1 cellular context compared by ENCODE assay signal in genomic region chr10:45470098-45471012, GRCh38.
TF ChIP-seq lines count a peak whose summit lies in the region.

No MANE protein-coding gene starts in this region.

TF ChIP-seq in K562, 482 proteins besides CTCF, POLR2A, EP300 and RAD21 (continued from another document and continues in another):
- TF ChIP-seq USF2 (CRISPR knock-in tag; IDR thresholded peaks at IDR 0.05) (peak; percentile 95), ELF1 (tag; IDR thresholded peaks at IDR 0.05) (peak; percentile 81), GTF2F1 (IDR thresholded peaks at IDR 0.05; ENCODE audit: low read depth, low read length) (peak; percentile 54; the same call in 1 of the 2 replicates), HDAC1 (IDR thresholded peaks at IDR 0.05) (peak; percentile 88 to 99), TAF15 (IDR thresholded peaks at IDR 0.05; ENCODE audit: low read depth, low read length) (no peak), NCOA6 (IDR thresholded peaks at IDR 0.05) (peak; percentile 74), EP400 (IDR thresholded peaks at IDR 0.05) (peak; percentile 90), CBFA2T2 (conservative IDR thresholded peaks at IDR 0.05) (peak; percentile 99), MEF2A (IDR thresholded peaks at IDR 0.05; ENCODE audit: control insufficient read depth, low read depth, low read length) (peak; percentile 66; the same call in 1 of the 2 replicates), TFAM (CRISPR knock-in tag; conservative IDR thresholded peaks at IDR 0.05) (no peak), HNRNPH1 (optimal IDR thresholded peaks at IDR 0.05; ENCODE audit: low read depth, low read length) (no peak), ESRRA (IDR thresholded peaks at IDR 0.05; ENCODE audit: borderline replicate concordance, low read depth) (peak; percentile 94; the same call in 1 of the 2 replicates), ETV6 (IDR thresholded peaks at IDR 0.05; ENCODE audit: borderline replicate concordance in 1 of 2, low read depth in 2 of 2, low read length in 1 of 2) (peak; percentile 14 to 93; a peak in 3 of 4 replicates), ETV6 (CRISPR knock-in tag; IDR thresholded peaks at IDR 0.05; ENCODE audit: borderline replicate concordance) (no peak), CGGBP1 (CRISPR knock-in tag; IDR thresholded peaks at IDR 0.05) (peak; percentile 69; the same call in 1 of the 2 replicates), KDM1A (IDR thresholded peaks at IDR 0.05) (peak; percentile 100), POLR3A (IDR thresholded peaks at IDR 0.05; ENCODE audit: borderline replicate concordance, extremely low read depth, insufficient read depth, insufficient read length) (no peak), SMARCA4 (IDR thresholded peaks at IDR 0.05) (peak; percentile 100), ZBTB11 (CRISPR knock-in tag; IDR thresholded peaks at IDR 0.05) (peak in 1 of 3 experiments; percentile 67; a peak in 2 of 6 replicates), RBBP5 (IDR thresholded peaks at IDR 0.05; ENCODE audit: borderline replicate concordance, insufficient read depth, low read length, poor library complexity, severe bottlenecking) (peak; percentile 93), MAZ (CRISPR knock-in tag; conservative IDR thresholded peaks at IDR 0.05 in 1 of 2, IDR thresholded peaks at IDR 0.05 in 1 of 2) (peak; percentile 77 to 83), XRCC4 (IDR thresholded peaks at IDR 0.05; ENCODE audit: extremely low read depth, insufficient read depth, insufficient read length) (no peak), FOXM1 (IDR thresholded peaks at IDR 0.05; ENCODE audit: low read depth) (peak; percentile 99), FOXM1 (CRISPR knock-in tag; IDR thresholded peaks at IDR 0.05; ENCODE audit: low read depth) (no peak), PHF20 (IDR thresholded peaks at IDR 0.05; ENCODE audit: partially characterized antibody) (peak; percentile 82), ZNF217 (CRISPR knock-in tag; IDR thresholded peaks at IDR 0.05) (no peak), CEBPG (CRISPR knock-in tag; IDR thresholded peaks at IDR 0.05) (peak; percentile 70), CEBPG (tag; conservative IDR thresholded peaks at IDR 0.05 in 1 of 2, IDR thresholded peaks at IDR 0.05 in 1 of 2) (peak; percentile 81 to 87), NR2C2 (CRISPR knock-in tag; IDR thresholded peaks at IDR 0.05) (no peak), NR2C2 (tag; IDR thresholded peaks at IDR 0.05) (peak; percentile 85), ADNP (tag; IDR thresholded peaks at IDR 0.05) (peak; percentile 84), ZNF253 (CRISPR knock-in tag; conservative IDR thresholded peaks at IDR 0.05) (no peak), ZNF280A (IDR thresholded peaks at IDR 0.05; ENCODE audit: low read depth, partially characterized antibody) (no peak), NEUROD1 (IDR thresholded peaks at IDR 0.05; ENCODE audit: borderline replicate concordance, low read depth, low read length, partially characterized antibody) (peak; percentile 94), ZBTB8A (IDR thresholded peaks at IDR 0.05; ENCODE audit: partially characterized antibody) (no peak), POLR2AphosphoS2 (IDR thresholded peaks at IDR 0.05; ENCODE audit: low read length) (peak; percentile 69; the same call in 1 of the 2 replicates), GTF3C2 (IDR thresholded peaks at IDR 0.05; ENCODE audit: borderline replicate concordance, extremely low read depth, insufficient read length) (no peak), MTF1 (CRISPR knock-in tag; IDR thresholded peaks at IDR 0.05; ENCODE audit: borderline replicate concordance) (no peak), PCBP1 (IDR thresholded peaks at IDR 0.05; ENCODE audit: low read depth, low read length, poor library complexity, severe bottlenecking) (no peak), ZNF778 (CRISPR knock-in tag; IDR thresholded peaks at IDR 0.05) (no peak), PTBP1 (IDR thresholded peaks at IDR 0.05; ENCODE audit: low read depth, low read length) (no peak), PCBP2 (IDR thresholded peaks at IDR 0.05; ENCODE audit: low read depth, low read length, poor library complexity, severe bottlenecking) (no peak), PHF8 (IDR thresholded peaks at IDR 0.05; ENCODE audit: borderline replicate concordance, low read length) (peak; percentile 21; the same call in 1 of the 2 replicates), COPS2 (conservative IDR thresholded peaks at IDR 0.05) (no peak), SRSF7 (optimal IDR thresholded peaks at IDR 0.05; ENCODE audit: low read depth, low read length) (no peak), WHSC1 (IDR thresholded peaks at IDR 0.05; ENCODE audit: low read length) (no peak), RUNX1 (IDR thresholded peaks at IDR 0.05; ENCODE audit: low read depth) (peak; percentile 99)
- TF ChIP-seq, protein P1, sequence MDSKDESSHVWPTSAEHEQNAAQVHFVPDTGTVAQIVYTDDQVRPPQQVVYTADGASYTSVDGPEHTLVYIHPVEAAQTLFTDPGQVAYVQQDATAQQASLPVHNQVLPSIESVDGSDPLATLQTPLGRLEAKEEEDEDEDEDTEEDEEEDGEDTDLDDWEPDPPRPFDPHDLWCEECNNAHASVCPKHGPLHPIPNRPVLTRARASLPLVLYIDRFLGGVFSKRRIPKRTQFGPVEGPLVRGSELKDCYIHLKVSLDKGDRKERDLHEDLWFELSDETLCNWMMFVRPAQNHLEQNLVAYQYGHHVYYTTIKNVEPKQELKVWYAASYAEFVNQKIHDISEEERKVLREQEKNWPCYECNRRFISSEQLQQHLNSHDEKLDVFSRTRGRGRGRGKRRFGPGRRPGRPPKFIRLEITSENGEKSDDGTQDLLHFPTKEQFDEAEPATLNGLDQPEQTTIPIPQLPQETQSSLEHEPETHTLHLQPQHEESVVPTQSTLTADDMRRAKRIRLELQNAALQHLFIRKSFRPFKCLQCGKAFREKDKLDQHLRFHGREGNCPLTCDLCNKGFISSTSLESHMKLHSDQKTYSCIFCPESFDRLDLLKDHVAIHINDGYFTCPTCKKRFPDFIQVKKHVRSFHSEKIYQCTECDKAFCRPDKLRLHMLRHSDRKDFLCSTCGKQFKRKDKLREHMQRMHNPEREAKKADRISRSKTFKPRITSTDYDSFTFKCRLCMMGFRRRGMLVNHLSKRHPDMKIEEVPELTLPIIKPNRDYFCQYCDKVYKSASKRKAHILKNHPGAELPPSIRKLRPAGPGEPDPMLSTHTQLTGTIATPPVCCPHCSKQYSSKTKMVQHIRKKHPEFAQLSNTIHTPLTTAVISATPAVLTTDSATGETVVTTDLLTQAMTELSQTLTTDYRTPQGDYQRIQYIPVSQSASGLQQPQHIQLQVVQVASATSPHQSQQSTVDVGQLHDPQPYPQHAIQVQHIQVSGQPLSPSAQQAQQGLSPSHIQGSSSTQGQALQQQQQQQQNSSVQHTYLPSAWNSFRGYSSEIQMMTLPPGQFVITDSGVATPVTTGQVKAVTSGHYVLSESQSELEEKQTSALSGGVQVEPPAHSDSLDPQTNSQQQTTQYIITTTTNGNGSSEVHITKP (IDR thresholded peaks at IDR 0.05; ENCODE audit: partially characterized antibody): peak; percentile 45
- TF ChIP-seq, protein P2, sequence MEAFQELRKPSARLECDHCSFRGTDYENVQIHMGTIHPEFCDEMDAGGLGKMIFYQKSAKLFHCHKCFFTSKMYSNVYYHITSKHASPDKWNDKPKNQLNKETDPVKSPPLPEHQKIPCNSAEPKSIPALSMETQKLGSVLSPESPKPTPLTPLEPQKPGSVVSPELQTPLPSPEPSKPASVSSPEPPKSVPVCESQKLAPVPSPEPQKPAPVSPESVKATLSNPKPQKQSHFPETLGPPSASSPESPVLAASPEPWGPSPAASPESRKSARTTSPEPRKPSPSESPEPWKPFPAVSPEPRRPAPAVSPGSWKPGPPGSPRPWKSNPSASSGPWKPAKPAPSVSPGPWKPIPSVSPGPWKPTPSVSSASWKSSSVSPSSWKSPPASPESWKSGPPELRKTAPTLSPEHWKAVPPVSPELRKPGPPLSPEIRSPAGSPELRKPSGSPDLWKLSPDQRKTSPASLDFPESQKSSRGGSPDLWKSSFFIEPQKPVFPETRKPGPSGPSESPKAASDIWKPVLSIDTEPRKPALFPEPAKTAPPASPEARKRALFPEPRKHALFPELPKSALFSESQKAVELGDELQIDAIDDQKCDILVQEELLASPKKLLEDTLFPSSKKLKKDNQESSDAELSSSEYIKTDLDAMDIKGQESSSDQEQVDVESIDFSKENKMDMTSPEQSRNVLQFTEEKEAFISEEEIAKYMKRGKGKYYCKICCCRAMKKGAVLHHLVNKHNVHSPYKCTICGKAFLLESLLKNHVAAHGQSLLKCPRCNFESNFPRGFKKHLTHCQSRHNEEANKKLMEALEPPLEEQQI (IDR thresholded peaks at IDR 0.05): peak; percentile 100
- TF ChIP-seq, protein P3, sequence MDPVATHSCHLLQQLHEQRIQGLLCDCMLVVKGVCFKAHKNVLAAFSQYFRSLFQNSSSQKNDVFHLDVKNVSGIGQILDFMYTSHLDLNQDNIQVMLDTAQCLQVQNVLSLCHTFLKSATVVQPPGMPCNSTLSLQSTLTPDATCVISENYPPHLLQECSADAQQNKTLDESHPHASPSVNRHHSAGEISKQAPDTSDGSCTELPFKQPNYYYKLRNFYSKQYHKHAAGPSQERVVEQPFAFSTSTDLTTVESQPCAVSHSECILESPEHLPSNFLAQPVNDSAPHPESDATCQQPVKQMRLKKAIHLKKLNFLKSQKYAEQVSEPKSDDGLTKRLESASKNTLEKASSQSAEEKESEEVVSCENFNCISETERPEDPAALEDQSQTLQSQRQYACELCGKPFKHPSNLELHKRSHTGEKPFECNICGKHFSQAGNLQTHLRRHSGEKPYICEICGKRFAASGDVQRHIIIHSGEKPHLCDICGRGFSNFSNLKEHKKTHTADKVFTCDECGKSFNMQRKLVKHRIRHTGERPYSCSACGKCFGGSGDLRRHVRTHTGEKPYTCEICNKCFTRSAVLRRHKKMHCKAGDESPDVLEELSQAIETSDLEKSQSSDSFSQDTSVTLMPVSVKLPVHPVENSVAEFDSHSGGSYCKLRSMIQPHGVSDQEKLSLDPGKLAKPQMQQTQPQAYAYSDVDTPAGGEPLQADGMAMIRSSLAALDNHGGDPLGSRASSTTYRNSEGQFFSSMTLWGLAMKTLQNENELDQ (CRISPR knock-in tag; IDR thresholded peaks at IDR 0.05; ENCODE audit: borderline replicate concordance): no peak
